9 cellular contexts compared by ENCODE assay signal in the genomic region with DNA sequence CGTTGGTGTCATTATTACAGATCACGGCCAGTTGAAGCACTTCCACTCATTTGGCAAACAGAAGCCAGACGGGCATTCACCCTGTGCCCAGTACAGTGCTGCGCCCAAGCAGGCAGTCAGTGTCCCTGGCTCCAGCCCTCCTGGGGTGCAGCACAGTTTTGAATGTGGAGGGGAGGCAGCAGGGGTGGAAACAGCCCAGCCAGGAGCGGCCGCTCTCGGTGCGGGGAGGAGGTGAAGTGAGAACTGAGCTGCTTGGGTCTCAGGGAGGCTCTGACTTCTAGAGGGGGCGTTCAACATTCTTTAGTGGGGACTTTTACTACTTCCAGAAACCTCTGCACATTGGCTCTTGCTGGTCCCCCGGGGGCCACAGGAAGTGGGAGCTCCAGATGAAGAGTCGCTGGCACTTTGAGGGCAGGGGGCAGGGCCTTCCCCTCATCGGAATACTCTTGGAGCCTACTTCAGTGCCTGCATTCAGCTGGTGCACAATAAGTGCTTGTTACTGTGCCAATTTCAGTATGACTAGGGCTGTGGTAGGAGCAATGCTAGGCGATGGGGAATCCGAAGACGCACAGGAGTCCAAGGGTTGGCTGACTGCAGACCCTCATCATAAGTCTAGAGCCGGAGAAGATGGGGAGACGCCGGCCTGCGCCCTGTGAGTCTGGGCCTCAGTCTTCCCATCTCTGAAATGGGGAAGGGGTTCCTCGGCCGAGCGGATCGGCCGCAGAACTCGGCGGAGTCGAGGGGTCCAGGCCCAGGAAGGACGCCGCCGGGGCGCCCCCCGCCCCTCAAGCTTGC. TPM values are rescaled to one million over a fixed set of nuclear protein-coding genes. Genes with fewer than 3 reads are reported as not detected.
DNase-seq lines count a peak whose midpoint lies in the region; ATAC-seq and TF ChIP-seq lines count a peak whose summit lies in the region.
"Had no signal": no experiment of that assay in that cellular context is flagged by ENCODE, and none has a peak within 500 bp of the region (broad histone marks: within the 10 kb centered on the region; RNA-seq: fewer than 3 reads in every experiment).

No MANE protein-coding gene starts in this region.

- TF ChIP-seq CTCF in WTC11 (IDR thresholded peaks at IDR 0.05): no peak

- H3K9me3 Mint-ChIP-seq in activated CD4-positive, alpha-beta T cell treated with anti-CD3 and anti-CD28 coated beads for 36 hours (ENCODE audit: low read depth): no peaks in the 10 kb centered on the region
- H3K9me3 Mint-ChIP-seq in WTC11: no peaks in the 10 kb centered on the region
- H3K9me3 Mint-ChIP-seq in stimulated activated effector memory CD8-positive, alpha-beta T cell treated with anti-CD3 and anti-CD28 coated beads, Interleukin-12 subunit alpha, Interleukin-12 subunit beta, amount 100 ng/mL, for 72 hours: no peaks in the 10 kb centered on the region

- H3K27ac Mint-ChIP-seq in activated CD4-positive, alpha-beta T cell treated with anti-CD3 and anti-CD28 coated beads for 36 hours: peak overlapping the region; percentile 85
- peak overlapping the region; percentile 12; the same call in 1 of the 2 replicates for H3K27ac Mint-ChIP-seq in WTC11
- H3K27ac Mint-ChIP-seq in stimulated activated effector memory CD8-positive, alpha-beta T cell treated with anti-CD3 and anti-CD28 coated beads, Interleukin-12 subunit alpha, Interleukin-12 subunit beta, amount 100 ng/mL, for 72 hours: peak overlapping the region; percentile 93

- H3K4me3 Mint-ChIP-seq in activated CD4-positive, alpha-beta T cell treated with anti-CD3 and anti-CD28 coated beads for 36 hours: peak overlapping the region; percentile 77
- H3K4me3 Mint-ChIP-seq in WTC11: peak overlapping the region; percentile 85
- peak overlapping the region; percentile 90 for H3K4me3 Mint-ChIP-seq in stimulated activated effector memory CD8-positive, alpha-beta T cell treated with anti-CD3 and anti-CD28 coated beads, Interleukin-12 subunit alpha, Interleukin-12 subunit beta, amount 100 ng/mL, for 72 hours

- ATAC-seq in activated CD4-positive, alpha-beta T cell treated with anti-CD3 and anti-CD28 coated beads for 36 hours: no peak
- no peak for ATAC-seq in WTC11
- ATAC-seq in stimulated activated effector memory CD8-positive, alpha-beta T cell treated with anti-CD3 and anti-CD28 coated beads, Interleukin-12 subunit alpha, Interleukin-12 subunit beta, amount 100 ng/mL, for 72 hours: no peak
- no peak for ATAC-seq in GM19023 (IDR thresholded peaks at IDR 0.05; ENCODE audit: unreplicated experiment)
- ATAC-seq in HG03045 (IDR thresholded peaks at IDR 0.05; ENCODE audit: unreplicated experiment): no peak

- POLR2A ChIA-PET in activated CD4-positive, alpha-beta T cell treated with anti-CD3 and anti-CD28 coated beads for 36 hours (lab: Charles Lee): no interaction called here
- POLR2A ChIA-PET in WTC11 (lab: Charles Lee): no interaction called here

- peaks cover 50% of the 10 kb centered on the region for H3K27me3 Mint-ChIP-seq in activated CD4-positive, alpha-beta T cell treated with anti-CD3 and anti-CD28 coated beads for 36 hours
- peaks cover 2% of the 10 kb centered on the region; the same call in 1 of the 2 replicates for H3K27me3 Mint-ChIP-seq in WTC11 (ENCODE audit: low read depth)

- no CpG with 5 or more reads among the region's 32 CpGs for WGBS in iPS DF 6.9 (ENCODE audit: insufficient coverage, insufficient read length)

- intact Hi-C loops in activated CD4-positive, alpha-beta T cell treated with anti-CD3 and anti-CD28 coated beads for 36 hours (cut with DNase I, micrococcal nuclease): no loop called here

- no peak overlapping the region for H3K27ac ChIP-seq in iPS DF 6.9 (ENCODE audit: low read length)

- no peaks in the 10 kb centered on the region for H3K9me3 ChIP-seq in iPS DF 6.9 (ENCODE audit: control insufficient read depth, insufficient read depth, low read length)
- H3K9me3 ChIP-seq: adrenal gland had no signal

- H3K36me3 ChIP-seq in iPS DF 6.9 (ENCODE audit: control insufficient read depth, insufficient read depth, low read length): no peaks in the 10 kb centered on the region
- H3K36me3 ChIP-seq: adrenal gland had no signal

- H3K4me1 ChIP-seq in iPS DF 6.9 (ENCODE audit: control insufficient read depth, insufficient read depth, low read length): peaks cover 2% of the 10 kb centered on the region; the same call in 1 of the 2 replicates

- peak overlapping the region; percentile 86; the same call in 1 of the 2 replicates for H3K4me3 ChIP-seq in iPS DF 6.9 (ENCODE audit: low read length)

- CTCF ChIA-PET in activated CD4-positive, alpha-beta T cell treated with anti-CD3 and anti-CD28 coated beads for 36 hours (lab: Charles Lee): interaction anchor here (0.6 kb wide), 1 partner anchor 15 kb away, joined by 3 read pairs; no protein-coding TSS in a partner anchor
- CTCF ChIA-PET in WTC11 (lab: Charles Lee): interaction anchor here (0.9 to 1.5 kb wide), 2 partner anchors 68 to 131 kb away, joined by 3 to 4 read pairs; no protein-coding TSS in a partner anchor

- H3K27me3 ChIP-seq in iPS DF 6.9 (ENCODE audit: control insufficient read depth, insufficient read depth, low read length): no peaks in the 10 kb centered on the region
- H3K27me3 ChIP-seq: adrenal gland had no signal

- peak; percentile 13 for DNase-seq in activated CD4-positive, alpha-beta T cell treated with anti-CD3 and anti-CD28 coated beads for 36 hours
- DNase-seq in activated CD4-positive, alpha-beta T cell treated with anti-CD3 and anti-CD28 coated beads, Interleukin-2, amount 50 U/mL, for 4 hours: no peak
- DNase-seq in WTC11 (ENCODE audit: low spot score): no peak
- no peak for DNase-seq in iPS DF 6.9 (ENCODE audit: low read depth, low spot score)
- DNase-seq in stimulated activated effector memory CD8-positive, alpha-beta T cell treated with anti-CD3 and anti-CD28 coated beads, Interleukin-12 subunit alpha, Interleukin-12 subunit beta, amount 100 ng/mL, for 72 hours (ENCODE audit: low spot score in 2 of 2): no peak
- no peak for DNase-seq in NCI-H446 (lab: John Stamatoyannopoulos, UW)

- peaks cover 38% of the 10 kb centered on the region for H3K4me1 Mint-ChIP-seq in activated CD4-positive, alpha-beta T cell treated with anti-CD3 and anti-CD28 coated beads for 36 hours
- H3K4me1 Mint-ChIP-seq in WTC11: peaks cover 43% of the 10 kb centered on the region
- H3K4me1 Mint-ChIP-seq in stimulated activated effector memory CD8-positive, alpha-beta T cell treated with anti-CD3 and anti-CD28 coated beads, Interleukin-12 subunit alpha, Interleukin-12 subunit beta, amount 100 ng/mL, for 72 hours: peaks cover 72% of the 10 kb centered on the region

- peaks cover 2% of the 10 kb centered on the region for H3K36me3 Mint-ChIP-seq in activated CD4-positive, alpha-beta T cell treated with anti-CD3 and anti-CD28 coated beads for 36 hours (ENCODE audit: low read depth)
- no peaks in the 10 kb centered on the region for H3K36me3 Mint-ChIP-seq in WTC11
- peaks cover 17% of the 10 kb centered on the region for H3K36me3 Mint-ChIP-seq in stimulated activated effector memory CD8-positive, alpha-beta T cell treated with anti-CD3 and anti-CD28 coated beads, Interleukin-12 subunit alpha, Interleukin-12 subunit beta, amount 100 ng/mL, for 72 hours

TF ChIP-seq in WTC11, 78 proteins besides CTCF, POLR2A, EP300 and RAD21:
- TF ChIP-seq, protein P1, sequence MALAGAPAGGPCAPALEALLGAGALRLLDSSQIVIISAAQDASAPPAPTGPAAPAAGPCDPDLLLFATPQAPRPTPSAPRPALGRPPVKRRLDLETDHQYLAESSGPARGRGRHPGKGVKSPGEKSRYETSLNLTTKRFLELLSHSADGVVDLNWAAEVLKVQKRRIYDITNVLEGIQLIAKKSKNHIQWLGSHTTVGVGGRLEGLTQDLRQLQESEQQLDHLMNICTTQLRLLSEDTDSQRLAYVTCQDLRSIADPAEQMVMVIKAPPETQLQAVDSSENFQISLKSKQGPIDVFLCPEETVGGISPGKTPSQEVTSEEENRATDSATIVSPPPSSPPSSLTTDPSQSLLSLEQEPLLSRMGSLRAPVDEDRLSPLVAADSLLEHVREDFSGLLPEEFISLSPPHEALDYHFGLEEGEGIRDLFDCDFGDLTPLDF (CRISPR knock-in tag; IDR thresholded peaks at IDR 0.05): no peak
- TF ChIP-seq ZNF396 (CRISPR knock-in tag; IDR thresholded peaks at IDR 0.05; ENCODE audit: borderline replicate concordance): peak; percentile 36; the same call in 1 of the 2 replicates
- TF ChIP-seq GTF2I (CRISPR knock-in tag; conservative IDR thresholded peaks at IDR 0.05): peak; percentile 94
TF ChIP-seq in WTC11: peak in this region for 2.

RNA-seq across cellular contexts. Expression of a gene that starts 0.5 kb away (rescaled TPM):
- 10 to 100 TPM in 1 of 2 experiments, 1 to 10 TPM in 1; 6.4 to 10.1 TPM for total RNA-seq in activated CD4-positive, alpha-beta T cell treated with anti-CD3 and anti-CD28 coated beads for 36 hours
- total RNA-seq in WTC11 (2021): 19.2 to 23.0 TPM (median 21.4 TPM) in 3 replicates

Comparison
In these comparisons a context has a peak if more than half of its experiments do, and no peak if none do; other contexts are left out.
1. H3K27ac Mint-ChIP-seq: peak in every context shown above with its lines; median percentile 93 in stimulated activated effector memory CD8-positive, alpha-beta T cell treated with anti-CD3 and anti-CD28 coated beads, Interleukin-12 subunit alpha, Interleukin-12 subunit beta, amount 100 ng/mL, for 72 hours; 85 in activated CD4-positive, alpha-beta T cell treated with anti-CD3 and anti-CD28 coated beads for 36 hours; 12 in WTC11.